ENCODE assay signal across 23 cellular contexts in genomic region chr1:98296681-98297080, GRCh38.
DNase-seq lines count a peak whose midpoint lies in the region; ATAC-seq, FAIRE-seq and TF ChIP-seq lines count a peak whose summit lies in the region.
"Had no signal": no experiment of that assay in that cellular context is flagged by ENCODE, and none has a peak within 500 bp of the region (broad histone marks: within the 10 kb centered on the region; RNA-seq: fewer than 3 reads in every experiment).

No MANE protein-coding gene starts in this region.

- H3K9me2 ChIP-seq in PC-3 (replicated peaks; ENCODE audit: low read length): no peaks in the 10 kb centered on the region

- H3K9me3 Mint-ChIP-seq in astrocyte (ENCODE audit: unreplicated experiment): no peaks in the 10 kb centered on the region
- H3K9me3 Mint-ChIP-seq: CD8-positive, alpha-beta T cell; HFFc6 had no signal

- H3K36me3 ChIP-seq in PC-3 (ENCODE audit: low read depth, low read length) (no peaks in the 10 kb centered on the region), astrocyte (ENCODE audit: insufficient read depth, low read length) (no peaks in the 10 kb centered on the region)
- H3K36me3 ChIP-seq: BLaER1, HAP-1 had no signal

- POLR2A ChIA-PET in PC-3 (lab: Charles Lee; ENCODE audit: unreplicated experiment): interaction anchor here (0.6 kb wide), 2 partner anchors 1025 to 1554 kb away, joined by 3 to 5 read pairs; no protein-coding TSS in a partner anchor

- H2AFZ ChIP-seq in PC-3 (ENCODE audit: low read length): peak overlapping the region; percentile 27; the same call in 1 of the 2 replicates
- H2AFZ ChIP-seq in astrocyte (ENCODE audit: low read depth, low read length): no peak overlapping the region
- H2AFZ ChIP-seq: GM23248 had no signal

- H3K27me3 ChIP-seq in PC-3 (ENCODE audit: low read length): no peaks in the 10 kb centered on the region
- H3K27me3 ChIP-seq in astrocyte (ENCODE audit: insufficient read depth, low read length): no peaks in the 10 kb centered on the region
- no peaks in the 10 kb centered on the region for H3K27me3 ChIP-seq in foreskin keratinocyte
- H3K27me3 ChIP-seq: BLaER1 had no signal

- H3K9me3 ChIP-seq in PC-3 (ENCODE audit: low read length) (no peaks in the 10 kb centered on the region), astrocyte (ENCODE audit: insufficient read depth, low read depth, low read length) (no peaks in the 10 kb centered on the region)
- H3K9me3 ChIP-seq: BLaER1, Caco-2, HAP-1 had no signal

- intact Hi-C loops in PC-3 (cut with micrococcal nuclease): loop anchor here (2.0 kb wide), 1 partner anchor 26 kb away; no protein-coding TSS in a partner anchor

- TF ChIP-seq CTCF in PC-3 (conservative IDR thresholded peaks at IDR 0.05; ENCODE audit: low read depth, low read length) (no peak), astrocyte (IDR thresholded peaks at IDR 0.05; ENCODE audit: insufficient read depth, low read depth, low read length) (no peak), foreskin keratinocyte (conservative IDR thresholded peaks at IDR 0.05) (no peak)

- H3K4me3 Mint-ChIP-seq in astrocyte (ENCODE audit: unreplicated experiment): no peak overlapping the region
- H3K4me3 Mint-ChIP-seq: B cell; CD4-positive, CD25-positive, alpha-beta regulatory T cell; CD8-positive, alpha-beta T cell; HFFc6 had no signal

- H3K27ac Mint-ChIP-seq in astrocyte (ENCODE audit: unreplicated experiment): no peak overlapping the region
- H3K27ac Mint-ChIP-seq: B cell; CD4-positive, CD25-positive, alpha-beta regulatory T cell; CD8-positive, alpha-beta T cell; HFFc6 had no signal

- H3K27me3 Mint-ChIP-seq in astrocyte (ENCODE audit: low read depth, unreplicated experiment): no peaks in the 10 kb centered on the region
- H3K27me3 Mint-ChIP-seq: B cell; CD4-positive, CD25-positive, alpha-beta regulatory T cell had no signal

- H3K27ac ChIP-seq in PC-3 (ENCODE audit: low read length) (peak overlapping the region; percentile 65), astrocyte (ENCODE audit: low read depth, low read length) (no peak overlapping the region), foreskin keratinocyte (no peak overlapping the region)
- H3K27ac ChIP-seq: 22Rv1, BLaER1, C4-2B, GM23248 had no signal

- H3K4me1 ChIP-seq in PC-3 (ENCODE audit: insufficient read depth, low read length): peaks cover 32% of the 10 kb centered on the region
- no peaks in the 10 kb centered on the region for H3K4me1 ChIP-seq in astrocyte (ENCODE audit: insufficient read depth, low read length)
- H3K4me1 ChIP-seq in foreskin keratinocyte: no peaks in the 10 kb centered on the region
- H3K4me1 ChIP-seq: BLaER1, Caco-2, HAP-1 had no signal

- no peaks in the 10 kb centered on the region for H3K4me1 Mint-ChIP-seq in astrocyte (ENCODE audit: low read depth, unreplicated experiment)
- H3K4me1 Mint-ChIP-seq: B cell; CD4-positive, CD25-positive, alpha-beta regulatory T cell had no signal

- BruUV-seq in PC-3 (replicated peaks; lab: Mats Ljungman, UMichigan): no TSS peak

- no peaks in the 10 kb centered on the region for H3K79me2 ChIP-seq in PC-3 (ENCODE audit: low read length)
- H3K79me2 ChIP-seq in astrocyte (ENCODE audit: insufficient read depth, low read length): no peaks in the 10 kb centered on the region

- H3K4me3 ChIP-seq in PC-3 (ENCODE audit: low read length) (no peak overlapping the region), astrocyte (ENCODE audit: insufficient read depth, low read depth, low read length) (no peak overlapping the region)
- H3K4me3 ChIP-seq: BLaER1, GM23248, HAP-1 had no signal

- peak; percentile 37 for FAIRE-seq in astrocyte (lab: Jason Lieb, UNC)
- FAIRE-seq: A204.1, G401.6, GM12892 had no signal

- H3K36me3 Mint-ChIP-seq in astrocyte (ENCODE audit: low read depth, unreplicated experiment): no peaks in the 10 kb centered on the region
- H3K36me3 Mint-ChIP-seq: CD4-positive, CD25-positive, alpha-beta regulatory T cell; CD8-positive, alpha-beta T cell had no signal

- DNase-seq in DMS53 (lab: John Stamatoyannopoulos, UW) (peak; percentile 21), DMS53 treated with DMSO at 0.1 percent for 48 hours (lab: John Stamatoyannopoulos, UW; ENCODE audit: unreplicated experiment) (no peak), PC-3 (peak; percentile 77), astrocyte (ENCODE audit: low read depth) (no peak), foreskin keratinocyte (peak; percentile 40 to 47), amniotic stem cell (lab: John Stamatoyannopoulos, UW) (no peak), mucosa of gallbladder (ENCODE audit: low spot score) (no peak)
- DNase-seq: Caco-2; CD4-positive, CD25-positive, alpha-beta regulatory T cell; CD8-positive, alpha-beta T cell; DMS153; DMS79 treated with DMSO at 0.1 percent for 48 hours; GM23248; HFFc6 had no signal

- H4K20me1 ChIP-seq in PC-3 (ENCODE audit: low read length): no peaks in the 10 kb centered on the region
- no peaks in the 10 kb centered on the region for H4K20me1 ChIP-seq in astrocyte (ENCODE audit: insufficient read depth, low read length)
- H4K20me1 ChIP-seq: BLaER1 had no signal

- CTCF ChIA-PET in PC-3 (lab: Charles Lee): no interaction called here

- no peak overlapping the region for H3K9ac ChIP-seq in PC-3 (ENCODE audit: low read length)
- no peak overlapping the region for H3K9ac ChIP-seq in astrocyte (ENCODE audit: low read length)
- H3K9ac ChIP-seq: BLaER1, GM23248 had no signal

- no peak overlapping the region; the same call in 1 of the 2 replicates for H3K4me2 ChIP-seq in PC-3 (ENCODE audit: low read length)
- H3K4me2 ChIP-seq in astrocyte (ENCODE audit: low read length): no peak overlapping the region
- H3K4me2 ChIP-seq: BLaER1 had no signal

- ATAC-seq in PC-3 (peak; percentile 82), foreskin keratinocyte (peak; percentile 19), GM21723 (IDR thresholded peaks at IDR 0.05; ENCODE audit: unreplicated experiment) (no peak)
- ATAC-seq: CD8-positive, alpha-beta T cell had no signal

- H3F3A ChIP-seq in PC-3 (ENCODE audit: low read length, unreplicated experiment): no peaks in the 10 kb centered on the region

Comparison
In these comparisons a context has a peak if more than half of its experiments do, and no peak if none do; other contexts are left out.
1. DNase-seq: peak in DMS53 (single experiment), PC-3 (single experiment) and foreskin keratinocyte (2 of 2); none in DMS53 treated with DMSO at 0.1 percent for 48 hours (single experiment), astrocyte (single experiment), amniotic stem cell (single experiment) and mucosa of gallbladder (single experiment).